In the genomic region with DNA sequence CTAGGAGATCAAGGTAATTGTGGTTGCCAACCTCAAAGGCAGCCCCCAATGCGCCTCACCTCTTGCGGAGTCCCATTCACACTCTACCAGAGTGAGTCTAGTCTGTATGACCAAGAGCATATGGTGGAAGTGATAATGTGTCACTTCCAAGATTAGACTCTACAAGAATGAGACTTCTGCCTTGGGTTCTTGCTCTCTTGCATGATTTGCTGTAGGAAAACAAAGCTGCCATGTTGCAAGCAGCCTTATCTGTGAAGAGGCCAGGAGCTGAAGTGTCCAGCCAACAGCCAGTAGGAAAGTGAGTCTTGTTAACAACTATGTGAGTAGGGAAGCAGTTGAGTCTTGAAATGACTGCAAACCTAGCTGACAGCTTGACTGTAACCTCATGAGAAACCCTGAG, we compare ENCODE assay signal across 20 cellular contexts. TPM values are rescaled to one million over a fixed set of nuclear protein-coding genes. Genes with fewer than 3 reads are reported as not detected.
DNase-seq lines count a peak whose midpoint lies in the region; ATAC-seq and TF ChIP-seq lines count a peak whose summit lies in the region.
"Had no signal": no experiment of that assay in that cellular context is flagged by ENCODE, and none has a peak within 500 bp of the region (broad histone marks: within the 10 kb centered on the region; RNA-seq: fewer than 3 reads in every experiment).

No MANE protein-coding gene starts in this region.

- peaks cover 31% of the 10 kb centered on the region for H3K4me1 ChIP-seq in OCI-LY3 (ENCODE audit: low read length)
- peaks cover 10 to 27% of the 10 kb centered on the region in 2 donors for H3K4me1 ChIP-seq in naive thymus-derived CD4-positive, alpha-beta T cell (ENCODE audit: control insufficient read depth in 2 of 2, insufficient read depth in 2 of 2, low read length in 2 of 2)

- H3K9me3 ChIP-seq in OCI-LY3 (ENCODE audit: insufficient read depth, low read length): no peaks in the 10 kb centered on the region
- no peaks in the 10 kb centered on the region for H3K9me3 ChIP-seq in naive thymus-derived CD4-positive, alpha-beta T cell (ENCODE audit: control insufficient read depth in 2 of 3, low read length in 3 of 3)
- H3K9me3 ChIP-seq: A549, psoas muscle had no signal

- peaks cover 22 to 59% (median 48%) of the 10 kb centered on the region in 7 donors for H3K4me1 Mint-ChIP-seq in naive thymus-derived CD4-positive, alpha-beta T cell

- peaks cover 51% of the 10 kb centered on the region for H3K36me3 ChIP-seq in OCI-LY3 (replicated peaks; ENCODE audit: low read depth, low read length)
- peaks cover 0 to 44% (median 4%) of the 10 kb centered on the region in 3 experiments for H3K36me3 ChIP-seq in naive thymus-derived CD4-positive, alpha-beta T cell (ENCODE audit: control insufficient read depth in 2 of 3, insufficient read depth in 3 of 3, low read length in 3 of 3)

- H3K4me3 ChIP-seq in OCI-LY3 (ENCODE audit: low read length): no peak overlapping the region
- H3K4me3 ChIP-seq in naive thymus-derived CD4-positive, alpha-beta T cell (ENCODE audit: low read length): no peak overlapping the region
- H3K4me3 ChIP-seq: A549, psoas muscle had no signal

- peaks cover 52% of the 10 kb centered on the region for H3K79me2 ChIP-seq in OCI-LY3 (ENCODE audit: low read length)

- H3K9ac ChIP-seq in OCI-LY3 (ENCODE audit: low read length): no peak overlapping the region

- peaks cover 4 to 30% (median 19%) of the 10 kb centered on the region in 5 donors for H3K36me3 Mint-ChIP-seq in naive thymus-derived CD4-positive, alpha-beta T cell

- ATAC-seq in naive thymus-derived CD4-positive, alpha-beta T cell: no peak
- ATAC-seq in HG03095 (IDR thresholded peaks at IDR 0.05; ENCODE audit: unreplicated experiment): no peak
- ATAC-seq: A549, HCT116, psoas muscle had no signal

- DNase-seq in activated CD8-positive, alpha-beta memory T cell treated with anti-CD3 and anti-CD28 coated beads for 24 hours: peak; percentile 38
- no peak for DNase-seq in activated CD8-positive, alpha-beta memory T cell treated with anti-CD3 and anti-CD28 coated beads, Interleukin-2, amount 50 U/mL, for 4 hours
- DNase-seq in naive thymus-derived CD4-positive, alpha-beta T cell: no peak
- no peak for DNase-seq in KG1 (lab: John Stamatoyannopoulos, UW)
- DNase-seq: activated naive CD8-positive, alpha-beta T cell treated with anti-CD3 and anti-CD28 coated beads, Interleukin-2, amount 10 ng/mL, durations not matched to agents 7 days and 5 days; CD4-positive, CD25-positive, alpha-beta regulatory T cell; DMS79 treated with DMSO at 0.1 percent for 48 hours; head of caudate nucleus; mammary epithelial cell; NCI-H146; psoas muscle; stimulated activated CD4-positive, alpha-beta T cell treated with anti-CD3 and anti-CD28 coated beads, Interleukin-15, amount 100 ng/mL, for 24 hours had no signal

- intact Hi-C loops in naive thymus-derived CD4-positive, alpha-beta T cell (cut with micrococcal nuclease): no loop called here

- H3K9me3 Mint-ChIP-seq in naive thymus-derived CD4-positive, alpha-beta T cell: peaks cover 0 to 2% (median 0%) of the 10 kb centered on the region in 11 donors
- H3K9me3 Mint-ChIP-seq: activated naive CD8-positive, alpha-beta T cell treated with anti-CD3 and anti-CD28 coated beads, Interleukin-2, amount 10 ng/mL, durations not matched to agents 7 days and 5 days; CD4-positive, CD25-positive, alpha-beta regulatory T cell had no signal

- no peaks in the 10 kb centered on the region for H3K27me3 Mint-ChIP-seq in naive thymus-derived CD4-positive, alpha-beta T cell
- H3K27me3 Mint-ChIP-seq: activated naive CD8-positive, alpha-beta T cell treated with anti-CD3 and anti-CD28 coated beads, Interleukin-2, amount 10 ng/mL, durations not matched to agents 7 days and 5 days had no signal

- CTCF ChIA-PET in naive thymus-derived CD4-positive, alpha-beta T cell (lab: Charles Lee): no interaction called here

- H3K4me3 Mint-ChIP-seq in naive thymus-derived CD4-positive, alpha-beta T cell: peak overlapping the region in 1 of 10 donors; percentile 18
- H3K4me3 Mint-ChIP-seq: activated naive CD8-positive, alpha-beta T cell treated with anti-CD3 and anti-CD28 coated beads, Interleukin-2, amount 10 ng/mL, durations not matched to agents 7 days and 5 days had no signal

- no peaks in the 10 kb centered on the region for H3K27me3 ChIP-seq in OCI-LY3 (ENCODE audit: low read depth, low read length)
- no peaks in the 10 kb centered on the region for H3K27me3 ChIP-seq in naive thymus-derived CD4-positive, alpha-beta T cell (ENCODE audit: control insufficient read depth in 2 of 2, insufficient read depth in 2 of 2, low read length in 2 of 2)

- POLR2A ChIA-PET in naive thymus-derived CD4-positive, alpha-beta T cell (lab: Charles Lee): interaction anchor here (1.0 kb wide), 1 partner anchor 61 kb away, joined by 4 read pairs; no protein-coding TSS in a partner anchor

- TF ChIP-seq CTCF in OCI-LY3 (IDR thresholded peaks at IDR 0.05; ENCODE audit: low read depth, low read length): no peak

- no peak overlapping the region for H3K4me2 ChIP-seq in OCI-LY3 (ENCODE audit: low read length)
- H3K4me2 ChIP-seq: A549 had no signal

- 0 out of 2 replicates have a peak, but pooled peaks cover 3% of the 10 kb centered on the region for H4K20me1 ChIP-seq in OCI-LY3 (ENCODE audit: insufficient read depth, low read length)

- H2AFZ ChIP-seq in OCI-LY3 (ENCODE audit: low read depth, low read length): no peak overlapping the region

- peak overlapping the region in 6 of 9 donors; percentile 12 to 78 (median 34) for H3K27ac Mint-ChIP-seq in naive thymus-derived CD4-positive, alpha-beta T cell
- H3K27ac Mint-ChIP-seq: activated naive CD8-positive, alpha-beta T cell treated with anti-CD3 and anti-CD28 coated beads, Interleukin-2, amount 10 ng/mL, durations not matched to agents 7 days and 5 days; CD4-positive, CD25-positive, alpha-beta regulatory T cell had no signal

- H3K27ac ChIP-seq in OCI-LY3 (ENCODE audit: low read length): peak overlapping the region; percentile 8; the same call in 1 of the 2 replicates
- no peak overlapping the region for H3K27ac ChIP-seq in naive thymus-derived CD4-positive, alpha-beta T cell (ENCODE audit: low read depth, low read length)
- H3K27ac ChIP-seq: A549, psoas muscle, VCaP had no signal

RNA-seq across cellular contexts. Expression of gene TERF2, which starts 3.4 kb away (rescaled TPM):
- total RNA-seq in naive thymus-derived CD4-positive, alpha-beta T cell: 10 to 100 TPM; 40.4 to 63.5 (median 50.7) TPM
- polyA plus RNA-seq in naive thymus-derived CD4-positive, alpha-beta T cell: 10 to 100 TPM; 26.3 to 39.4 TPM

RNA-seq across cellular contexts. Expression of gene TMED6, which starts 30.8 kb away (rescaled TPM):
- total RNA-seq in naive thymus-derived CD4-positive, alpha-beta T cell: 1 to 10 TPM; 1.8 to 6.3 (median 2.9) TPM
- polyA plus RNA-seq in naive thymus-derived CD4-positive, alpha-beta T cell: under 1 TPM in 1 of 2 donors, not detected in 1; 0.21 TPM
- total RNA-seq: fibroblast of lung, M059J had no signal
- polyA plus RNA-seq: mammary epithelial cell, neural cell had no signal

RNA-seq across cellular contexts. Expression of gene CYB5B, which starts 42.0 kb away (rescaled TPM):
- total RNA-seq in naive thymus-derived CD4-positive, alpha-beta T cell: 100 to 1,000 TPM in 1 of 5 experiments, 10 to 100 TPM in 4; 29.6 to 148 (median 48.2) TPM
- 100 to 1,000 TPM in 1 of 2 donors, 10 to 100 TPM in 1; 95.7 to 119 TPM for polyA plus RNA-seq in naive thymus-derived CD4-positive, alpha-beta T cell

RNA-seq across cellular contexts. Expression of gene NIP7, which starts 42.8 kb away (rescaled TPM):
- total RNA-seq in naive thymus-derived CD4-positive, alpha-beta T cell: 10 to 100 TPM; 22.1 to 40.9 (median 30.3) TPM
- 10 to 100 TPM; 19.5 to 20.2 TPM for polyA plus RNA-seq in naive thymus-derived CD4-positive, alpha-beta T cell

RNA-seq across cellular contexts. Expression of gene COG8, which starts 43.1 kb away (rescaled TPM):
- 10 to 100 TPM; 29.5 to 73.7 (median 37.4) TPM for total RNA-seq in naive thymus-derived CD4-positive, alpha-beta T cell
- 10 to 100 TPM; 38.7 to 52.0 TPM for polyA plus RNA-seq in naive thymus-derived CD4-positive, alpha-beta T cell
